Comparison of ENCODE assay signal across 1 cellular context in genomic region chr5:69050214-69050613, GRCh38.
TF ChIP-seq lines count a peak whose summit lies in the region.

No MANE protein-coding gene starts in this region.

TF ChIP-seq in HepG2, 621 proteins besides CTCF, POLR2A, EP300 and RAD21 (continued from another document and continues in another):
- no peak for TF ChIP-seq THAP9 (CRISPR knock-in tag; IDR thresholded peaks at IDR 0.05; ENCODE audit: borderline replicate concordance)
- no peak for TF ChIP-seq NPAS2 (CRISPR knock-in tag; IDR thresholded peaks at IDR 0.05; ENCODE audit: borderline replicate concordance)
- peak; percentile 21 for TF ChIP-seq SKI (IDR thresholded peaks at IDR 0.05; ENCODE audit: partially characterized antibody)
- no peak for TF ChIP-seq ZSCAN30 (CRISPR knock-in tag; IDR thresholded peaks at IDR 0.05)
- TF ChIP-seq SIX4 (CRISPR knock-in tag; IDR thresholded peaks at IDR 0.05), result no peak
- no peak for TF ChIP-seq TAF15 (IDR thresholded peaks at IDR 0.05; ENCODE audit: low read depth, low read length, poor library complexity, severe bottlenecking)
- no peak for TF ChIP-seq ZNF782 (CRISPR knock-in tag; IDR thresholded peaks at IDR 0.05; ENCODE audit: borderline replicate concordance)
- TF ChIP-seq SMAD1 (CRISPR knock-in tag; IDR thresholded peaks at IDR 0.05; ENCODE audit: borderline replicate concordance, low read depth), result no peak
- no peak for TF ChIP-seq ZBTB34 (CRISPR knock-in tag; IDR thresholded peaks at IDR 0.05)
- no peak for TF ChIP-seq ZZZ3 (CRISPR knock-in tag; IDR thresholded peaks at IDR 0.05; ENCODE audit: borderline replicate concordance)
- no peak for TF ChIP-seq RCOR2 (CRISPR knock-in tag; IDR thresholded peaks at IDR 0.05)
- no peak for TF ChIP-seq ATF2 (CRISPR knock-in tag; IDR thresholded peaks at IDR 0.05)
- no peak for TF ChIP-seq ZNF335 (CRISPR knock-in tag; IDR thresholded peaks at IDR 0.05)
- TF ChIP-seq CBX5 (CRISPR knock-in tag; IDR thresholded peaks at IDR 0.05; ENCODE audit: borderline replicate concordance), result no peak
- peak; percentile 76; the same call in 1 of the 2 replicates for TF ChIP-seq ZNF362 (CRISPR knock-in tag; IDR thresholded peaks at IDR 0.05; ENCODE audit: borderline replicate concordance)
- peak; percentile 69 for TF ChIP-seq ARID5B (CRISPR knock-in tag; IDR thresholded peaks at IDR 0.05)
- no peak for TF ChIP-seq HHEX (CRISPR knock-in tag; IDR thresholded peaks at IDR 0.05)
- no peak for TF ChIP-seq SRF (IDR thresholded peaks at IDR 0.05; ENCODE audit: low read depth, low read length)
- TF ChIP-seq LRRFIP1 (CRISPR knock-in tag; conservative IDR thresholded peaks at IDR 0.05), result no peak
- TF ChIP-seq MYPOP (CRISPR knock-in tag; IDR thresholded peaks at IDR 0.05), result no peak
- no peak for TF ChIP-seq KIAA2018 (CRISPR knock-in tag; IDR thresholded peaks at IDR 0.05; ENCODE audit: borderline replicate concordance)
- no peak for TF ChIP-seq SATB2 (CRISPR knock-in tag; IDR thresholded peaks at IDR 0.05)
- TF ChIP-seq MED1 (CRISPR knock-in tag; IDR thresholded peaks at IDR 0.05), result no peak
- TF ChIP-seq XBP1 (CRISPR knock-in tag; IDR thresholded peaks at IDR 0.05), result no peak
- no peak for TF ChIP-seq HMG20B (CRISPR knock-in tag; conservative IDR thresholded peaks at IDR 0.05)
- TF ChIP-seq ONECUT2 (CRISPR knock-in tag; IDR thresholded peaks at IDR 0.05), result no peak
- no peak for TF ChIP-seq ZNF44 (CRISPR knock-in tag; IDR thresholded peaks at IDR 0.05)
- no peak for TF ChIP-seq ZNF614 (CRISPR knock-in tag; IDR thresholded peaks at IDR 0.05; ENCODE audit: borderline replicate concordance)
- TF ChIP-seq PREB (CRISPR knock-in tag; IDR thresholded peaks at IDR 0.05), result no peak
- TF ChIP-seq ZNF761 (CRISPR knock-in tag; conservative IDR thresholded peaks at IDR 0.05), result no peak
- TF ChIP-seq HOXA3 (CRISPR knock-in tag; IDR thresholded peaks at IDR 0.05), result peak; percentile 60; the same call in 1 of the 2 replicates
- no peak for TF ChIP-seq AHR (CRISPR knock-in tag; IDR thresholded peaks at IDR 0.05)
- no peak for TF ChIP-seq FOXJ3 (CRISPR knock-in tag; IDR thresholded peaks at IDR 0.05; ENCODE audit: borderline replicate concordance)
- TF ChIP-seq RXRB (CRISPR knock-in tag; IDR thresholded peaks at IDR 0.05; ENCODE audit: borderline replicate concordance), result peak; percentile 34; the same call in 1 of the 2 replicates
- TF ChIP-seq RAD51 (IDR thresholded peaks at IDR 0.05; ENCODE audit: borderline replicate concordance), result no peak
